ENCODE assay signal across 27 cellular contexts in genomic region chr2:97808816-97809215, GRCh38.
"Had no signal": no experiment of that assay in that cellular context is flagged by ENCODE, and none has a peak within 500 bp of the region (broad histone marks: within the 10 kb centered on the region; RNA-seq: fewer than 3 reads in every experiment).

No MANE protein-coding gene starts in this region.

- DNase-seq: activated CD4-positive, alpha-beta memory T cell treated with anti-CD3 and anti-CD28 coated beads for 36 hours; activated CD4-positive, alpha-beta T cell treated with anti-CD3 and anti-CD28 coated beads, Interleukin-2, amount 50 U/mL, for 1 hour; activated CD8-positive, alpha-beta memory T cell treated with anti-CD3 and anti-CD28 coated beads, Interleukin-2, amount 50 U/mL, for 4 hours; activated effector memory CD4-positive, alpha-beta T cell treated with Interleukin-2 at 50 U/mL for 16 hours; activated naive CD4-positive, alpha-beta T cell treated with anti-CD3 and anti-CD28 coated beads, Interleukin-2, amount 10 ng/mL, durations not matched to agents 7 days and 5 days; activated naive CD8-positive, alpha-beta T cell treated with anti-CD3 and anti-CD28 coated beads, Interleukin-2, amount 50 U/mL, for 24 hours; activated T-cell treated with anti-CD3 and anti-CD28 coated beads for 4 hours; activated T-cell treated with anti-CD3 and anti-CD28 coated beads, Interleukin-2, amount 50 U/mL, for 48 hours; Karpas-422; KBM-7; MG63; MV-4-11; NCI-H1092; NCI-H1417; NCI-H146; NCI-H187; NCI-H2029 treated with DMSO at 0.1 percent for 48 hours; NCI-H2107; NCI-H2171; NCI-H510A; NCI-H526; NCI-H748 treated with DMSO at 0.1 percent for 48 hours; NK-92 treated with Interleukin-12 subunit alpha and Interleukin-12 subunit beta, amount 100 ng/mL, for 24 hours; PC-9; SHP77; SJCRH30; T1000 had no signal

- ATAC-seq: activated naive CD8-positive, alpha-beta T cell treated with anti-CD3 and anti-CD28 coated beads, Interleukin-2, amount 50 U/mL, for 24 hours had no signal
